ENCODE assay signal across 10 cellular contexts in the genomic region with DNA sequence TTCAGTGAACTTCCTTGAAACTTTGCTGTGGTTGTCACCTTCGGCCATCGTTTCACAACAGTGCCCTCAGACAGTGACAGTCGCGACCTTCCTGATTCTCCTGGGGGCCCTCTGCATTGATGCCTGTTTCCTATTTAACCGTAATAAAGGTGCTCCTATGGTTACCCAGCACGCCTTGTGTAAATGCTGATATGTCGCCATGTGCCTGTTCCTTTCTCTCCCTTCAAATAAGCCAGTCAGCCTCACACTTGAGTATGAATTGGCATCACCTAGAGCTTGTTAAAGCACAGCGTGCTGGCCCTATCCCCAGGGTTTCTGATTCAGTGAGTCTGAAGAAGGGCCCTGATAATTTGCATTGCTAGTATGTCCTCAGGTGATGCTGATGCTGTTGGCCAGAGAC.
DNase-seq lines count a peak whose midpoint lies in the region; ATAC-seq, FAIRE-seq and TF ChIP-seq lines count a peak whose summit lies in the region.
"Had no signal": no experiment of that assay in that cellular context is flagged by ENCODE, and none has a peak within 500 bp of the region (broad histone marks: within the 10 kb centered on the region; RNA-seq: fewer than 3 reads in every experiment).

No MANE protein-coding gene starts in this region.

- H3K9me3 Mint-ChIP-seq in astrocyte (ENCODE audit: unreplicated experiment) (no peaks in the 10 kb centered on the region), progenitor cell of endocrine pancreas (ENCODE audit: low read depth) (no peaks in the 10 kb centered on the region)
- H3K9me3 Mint-ChIP-seq: activated T-cell treated with anti-CD3 and anti-CD28 coated beads, Interleukin-2, amount 50 U/mL, for 24 hours had no signal

- no peak overlapping the region for H3K4me2 ChIP-seq in astrocyte (ENCODE audit: low read length)

- no peaks in the 10 kb centered on the region for H3K27me3 ChIP-seq in astrocyte (ENCODE audit: insufficient read depth, low read length)
- H3K27me3 ChIP-seq in effector memory CD4-positive, alpha-beta T cell (replicated peaks; ENCODE audit: control insufficient read depth, insufficient read depth, low read length, poor library complexity, severe bottlenecking): no peaks in the 10 kb centered on the region

- H3K4me3 Mint-ChIP-seq in astrocyte (ENCODE audit: unreplicated experiment) (peak overlapping the region; percentile 43), progenitor cell of endocrine pancreas (ENCODE audit: low read depth) (no peak overlapping the region)
- H3K4me3 Mint-ChIP-seq: activated T-cell treated with anti-CD3 and anti-CD28 coated beads, Interleukin-2, amount 50 U/mL, for 24 hours had no signal

- H3K9me3 ChIP-seq in astrocyte (ENCODE audit: insufficient read depth, low read depth, low read length): no peaks in the 10 kb centered on the region
- no peaks in the 10 kb centered on the region for H3K9me3 ChIP-seq in effector memory CD4-positive, alpha-beta T cell (ENCODE audit: control insufficient read depth, low read length)

- H3K27me3 Mint-ChIP-seq in astrocyte (ENCODE audit: low read depth, unreplicated experiment) (no peaks in the 10 kb centered on the region), progenitor cell of endocrine pancreas (no peaks in the 10 kb centered on the region)
- H3K27me3 Mint-ChIP-seq: activated T-cell treated with anti-CD3 and anti-CD28 coated beads, Interleukin-2, amount 50 U/mL, for 24 hours had no signal

- H3K4me3 ChIP-seq in astrocyte (ENCODE audit: insufficient read depth, low read depth, low read length): no peak overlapping the region
- no peak overlapping the region for H3K4me3 ChIP-seq in effector memory CD4-positive, alpha-beta T cell (ENCODE audit: insufficient read depth, low read depth, low read length, poor library complexity, severe bottlenecking)

- DNase-seq in DMS53 (lab: John Stamatoyannopoulos, UW) (peak; percentile 28), DMS53 treated with DMSO at 0.1 percent for 48 hours (lab: John Stamatoyannopoulos, UW; ENCODE audit: unreplicated experiment) (no peak), NCI-H1417 (lab: John Stamatoyannopoulos, UW) (peak in 2 of 3 experiments; percentile 75 to 95), astrocyte (ENCODE audit: low read depth) (no peak), progenitor cell of endocrine pancreas (ENCODE audit: low spot score, unreplicated experiment) (no peak), GM10248 (ENCODE audit: extremely low spot score) (no peak)
- DNase-seq in effector memory CD4-positive, alpha-beta T cell: no peak
- DNase-seq: activated T-cell treated with anti-CD3 and anti-CD28 coated beads, Interleukin-2, amount 50 U/mL, for 24 hours had no signal

- peaks cover 65% of the 10 kb centered on the region for H3K36me3 Mint-ChIP-seq in astrocyte (ENCODE audit: low read depth, unreplicated experiment)
- no peaks in the 10 kb centered on the region for H3K36me3 Mint-ChIP-seq in progenitor cell of endocrine pancreas (ENCODE audit: insufficient read depth)

- H3K36me3 ChIP-seq in astrocyte (ENCODE audit: insufficient read depth, low read length): peaks cover 79% of the 10 kb centered on the region
- H3K36me3 ChIP-seq in effector memory CD4-positive, alpha-beta T cell (ENCODE audit: control insufficient read depth, insufficient read depth, low read length): peaks cover 32% of the 10 kb centered on the region

- H3K27ac ChIP-seq in astrocyte (ENCODE audit: low read depth, low read length): peak overlapping the region; percentile 93
- H3K27ac ChIP-seq in effector memory CD4-positive, alpha-beta T cell (ENCODE audit: insufficient read depth, low read length, poor library complexity, severe bottlenecking): no peak overlapping the region
- H3K27ac ChIP-seq: 22Rv1 had no signal

- H3K27ac Mint-ChIP-seq in astrocyte (ENCODE audit: unreplicated experiment) (peak overlapping the region; percentile 64), progenitor cell of endocrine pancreas (peak overlapping the region; percentile 10)
- H3K27ac Mint-ChIP-seq: activated T-cell treated with anti-CD3 and anti-CD28 coated beads, Interleukin-2, amount 50 U/mL, for 24 hours had no signal

- no peak for ATAC-seq in HG03565 (IDR thresholded peaks at IDR 0.05; ENCODE audit: unreplicated experiment)

- H3K4me1 ChIP-seq in astrocyte (ENCODE audit: insufficient read depth, low read length): peaks cover 55% of the 10 kb centered on the region
- H3K4me1 ChIP-seq in effector memory CD4-positive, alpha-beta T cell (ENCODE audit: control insufficient read depth, insufficient read depth, low read length, poor library complexity, severe bottlenecking): no peaks in the 10 kb centered on the region

- no peak for FAIRE-seq in astrocyte (lab: Jason Lieb, UNC)

- peaks cover 37% of the 10 kb centered on the region for H3K79me2 ChIP-seq in astrocyte (ENCODE audit: insufficient read depth, low read length)

- H3K9ac ChIP-seq in astrocyte (ENCODE audit: low read length): peak overlapping the region; percentile 79

- no peaks in the 10 kb centered on the region for H4K20me1 ChIP-seq in astrocyte (ENCODE audit: insufficient read depth, low read length)

- peaks cover 36% of the 10 kb centered on the region for H3K4me1 Mint-ChIP-seq in astrocyte (ENCODE audit: low read depth, unreplicated experiment)
- H3K4me1 Mint-ChIP-seq in progenitor cell of endocrine pancreas (ENCODE audit: low read depth): peaks cover 56% of the 10 kb centered on the region

- TF ChIP-seq CTCF in astrocyte (IDR thresholded peaks at IDR 0.05; ENCODE audit: insufficient read depth, low read depth, low read length): no peak
- TF ChIP-seq CTCF in progenitor cell of endocrine pancreas (IDR thresholded peaks at IDR 0.05; ENCODE audit: unreplicated experiment): no peak
- TF ChIP-seq CTCF in GM10248 (IDR thresholded peaks at IDR 0.05; ENCODE audit: control extremely low read depth, extremely low read depth, low read depth, missing control alignments): no peak

- H2AFZ ChIP-seq in astrocyte (ENCODE audit: low read depth, low read length): no peak overlapping the region

- POLR2A ChIA-PET in GM10248 (lab: Yijun Ruan, JAX): no interaction called here

- CTCF ChIA-PET in GM10248 (lab: Yijun Ruan, JAX): interaction anchor here (1.1 to 6.6 kb wide), 4 partner anchors 9 to 21 kb away, joined by 3 to 43 read pairs (median 6); no protein-coding TSS in a partner anchor

Comparison
In these comparisons a context has a peak if more than half of its experiments do, and no peak if none do; other contexts are left out.
1. DNase-seq: peak in DMS53 (single experiment) and NCI-H1417 (2 of 3); none in DMS53 treated with DMSO at 0.1 percent for 48 hours (single experiment), astrocyte (single experiment), progenitor cell of endocrine pancreas (single experiment), GM10248 (single experiment) and effector memory CD4-positive, alpha-beta T cell (0 of 3).